ENCODE assay signal across 11 cellular contexts in the genomic region with DNA sequence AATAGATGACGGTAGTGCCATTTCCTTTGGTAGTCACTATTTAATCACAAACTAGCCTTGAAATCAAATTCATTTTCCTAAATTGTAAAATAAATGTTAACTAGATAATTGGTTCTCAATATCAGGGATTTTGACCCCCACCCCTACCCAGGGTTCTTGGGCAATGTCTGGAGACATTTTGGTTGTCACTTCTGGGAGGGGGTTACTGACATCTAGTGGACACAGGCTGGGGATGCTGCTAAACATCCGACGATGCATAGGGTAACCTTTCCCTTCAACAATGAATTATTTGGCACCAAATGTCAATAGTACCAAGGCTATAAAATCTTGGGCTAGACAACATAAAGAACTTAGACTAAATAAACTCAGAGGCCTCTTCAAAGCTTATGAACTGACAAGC.
DNase-seq lines count a peak whose midpoint lies in the region; ATAC-seq and TF ChIP-seq lines count a peak whose summit lies in the region.
"Had no signal": no experiment of that assay in that cellular context is flagged by ENCODE, and none has a peak within 500 bp of the region (broad histone marks: within the 10 kb centered on the region; RNA-seq: fewer than 3 reads in every experiment).

No MANE protein-coding gene starts in this region.

- no peaks in the 10 kb centered on the region for H3K9me3 Mint-ChIP-seq in chondrocyte (ENCODE audit: low read depth)
- no peaks in the 10 kb centered on the region for H3K9me3 Mint-ChIP-seq in stimulated activated naive CD8-positive, alpha-beta T cell treated with anti-CD3 and anti-CD28 coated beads, Interleukin-15, amount 100 ng/mL, for 72 hours

- H3K4me1 ChIP-seq in smooth muscle cell (ENCODE audit: low read depth), result no peaks in the 10 kb centered on the region

- no peak for TF ChIP-seq POLR2A in NB4 (IDR thresholded peaks at IDR 0.05; ENCODE audit: extremely low read depth, insufficient read length)

- peak; percentile 52 for TF ChIP-seq CTCF in NB4 (IDR thresholded peaks at IDR 0.05; ENCODE audit: low read depth, low read length)
- TF ChIP-seq CTCF in chondrocyte (IDR thresholded peaks at IDR 0.05), result peak; percentile 39
- TF ChIP-seq CTCF in smooth muscle cell (IDR thresholded peaks at IDR 0.05; ENCODE audit: borderline replicate concordance, insufficient read depth, poor library complexity, severe bottlenecking), result peak; percentile 30

- H3K27ac ChIP-seq in smooth muscle cell (ENCODE audit: low read depth), result no peak overlapping the region
- H3K27ac ChIP-seq: HL-60 had no signal

- DNase-seq in NCI-H82 (lab: John Stamatoyannopoulos, UW) (peak; percentile 39), NCI-H82 treated with DMSO at 0.1 percent for 48 hours (lab: John Stamatoyannopoulos, UW; ENCODE audit: unreplicated experiment) (no peak), NB4 (ENCODE audit: low read depth) (peak; percentile 9), chondrocyte (ENCODE audit: low spot score) (no peak), smooth muscle cell (lab: John Stamatoyannopoulos, UW; ENCODE audit: unreplicated experiment) (no peak), UCSD-AML1 (lab: John Stamatoyannopoulos, UW; ENCODE audit: unreplicated experiment) (no peak)
- DNase-seq in stimulated activated naive CD8-positive, alpha-beta T cell treated with anti-CD3 and anti-CD28 coated beads, Interleukin-15, amount 100 ng/mL, for 72 hours, result no peak
- DNase-seq in stimulated activated naive CD4-positive, alpha-beta T cell (lab: John Stamatoyannopoulos, UW), result no peak
- DNase-seq: NCI-H1105 treated with DMSO at 0.1 percent for 48 hours, NCI-H526 treated with DMSO at 0.1 percent for 48 hours had no signal

- H3K36me3 ChIP-seq in smooth muscle cell (ENCODE audit: low read depth), result no peaks in the 10 kb centered on the region

- WGBS in smooth muscle cell (ENCODE audit: low lambda C conversion rate), result 41% methylated on average over 3 of the region's 3 CpGs

- no peak overlapping the region for H2AFZ ChIP-seq in smooth muscle cell (ENCODE audit: low read depth)

- H3K27me3 Mint-ChIP-seq in chondrocyte (ENCODE audit: low read depth), result no peaks in the 10 kb centered on the region
- H3K27me3 Mint-ChIP-seq in stimulated activated naive CD8-positive, alpha-beta T cell treated with anti-CD3 and anti-CD28 coated beads, Interleukin-15, amount 100 ng/mL, for 72 hours, result no peaks in the 10 kb centered on the region

- no peak overlapping the region for H3K27ac Mint-ChIP-seq in chondrocyte (ENCODE audit: unreplicated experiment)
- no peak overlapping the region for H3K27ac Mint-ChIP-seq in stimulated activated naive CD8-positive, alpha-beta T cell treated with anti-CD3 and anti-CD28 coated beads, Interleukin-15, amount 100 ng/mL, for 72 hours

- no peak overlapping the region for H3K4me3 Mint-ChIP-seq in chondrocyte (ENCODE audit: unreplicated experiment)
- no peak overlapping the region for H3K4me3 Mint-ChIP-seq in stimulated activated naive CD8-positive, alpha-beta T cell treated with anti-CD3 and anti-CD28 coated beads, Interleukin-15, amount 100 ng/mL, for 72 hours

- ATAC-seq in stimulated activated naive CD8-positive, alpha-beta T cell treated with anti-CD3 and anti-CD28 coated beads, Interleukin-15, amount 100 ng/mL, for 72 hours, result no peak

- peaks cover 5% of the 10 kb centered on the region for H3K27me3 ChIP-seq in smooth muscle cell (ENCODE audit: low read depth)

- H3F3A ChIP-seq in smooth muscle cell (ENCODE audit: low read depth), result no peaks in the 10 kb centered on the region

- H3K9me3 ChIP-seq in smooth muscle cell (replicated peaks; ENCODE audit: low read depth), result no peaks in the 10 kb centered on the region

- no peaks in the 10 kb centered on the region for H3K36me3 Mint-ChIP-seq in chondrocyte (ENCODE audit: low read depth)

- H3K9ac ChIP-seq in smooth muscle cell (ENCODE audit: low read depth), result no peak overlapping the region

- no peak overlapping the region for H3K4me3 ChIP-seq in NB4 (ENCODE audit: low read depth, low read length)
- H3K4me3 ChIP-seq in smooth muscle cell, result no peak overlapping the region

- no peaks in the 10 kb centered on the region for H4K20me1 ChIP-seq in smooth muscle cell (ENCODE audit: low read depth)

- no peaks in the 10 kb centered on the region for H3K79me2 ChIP-seq in smooth muscle cell (ENCODE audit: low read depth)

- H3K4me1 Mint-ChIP-seq in chondrocyte (ENCODE audit: low read depth), result no peaks in the 10 kb centered on the region
- no peaks in the 10 kb centered on the region for H3K4me1 Mint-ChIP-seq in stimulated activated naive CD8-positive, alpha-beta T cell treated with anti-CD3 and anti-CD28 coated beads, Interleukin-15, amount 100 ng/mL, for 72 hours

- no peak overlapping the region for H3K4me2 ChIP-seq in smooth muscle cell

Comparison
In these comparisons a context has a peak if more than half of its experiments do, and no peak if none do; other contexts are left out.
1. DNase-seq: peak in NCI-H82 (single experiment) and NB4 (single experiment); none in NCI-H82 treated with DMSO at 0.1 percent for 48 hours (single experiment), chondrocyte (single experiment), smooth muscle cell (single experiment), stimulated activated naive CD8-positive, alpha-beta T cell treated with anti-CD3 and anti-CD28 coated beads, Interleukin-15, amount 100 ng/mL, for 72 hours (0 of 2), stimulated activated naive CD4-positive, alpha-beta T cell (0 of 6) and UCSD-AML1 (single experiment).
2. Peak in every context shown above with its lines, with median percentiles within 50 percentile points of each other: CTCF ChIP-seq.